In genomic region chr15:95304116-95304873, GRCh38 we compare ENCODE assay signal across 12 cellular contexts.
DNase-seq lines count a peak whose midpoint lies in the region; ATAC-seq and TF ChIP-seq lines count a peak whose summit lies in the region.
"Had no signal": no experiment of that assay in that cellular context is flagged by ENCODE, and none has a peak within 500 bp of the region (broad histone marks: within the 10 kb centered on the region; RNA-seq: fewer than 3 reads in every experiment).

No MANE protein-coding gene starts in this region.

- H3K4me3 Mint-ChIP-seq in activated CD4-positive, alpha-beta T cell treated with anti-CD3 and anti-CD28 coated beads, Interleukin-2, amount 10 ng/mL, durations not matched to agents 7 days and 5 days, result no peak overlapping the region
- H3K4me3 Mint-ChIP-seq: endodermal cell had no signal

- no peak overlapping the region for H3K27ac Mint-ChIP-seq in activated CD4-positive, alpha-beta T cell treated with anti-CD3 and anti-CD28 coated beads, Interleukin-2, amount 10 ng/mL, durations not matched to agents 7 days and 5 days
- H3K27ac Mint-ChIP-seq: endodermal cell had no signal

- TF ChIP-seq POLR2A in gastroesophageal sphincter (IDR thresholded peaks at IDR 0.05), result no peak

- intact Hi-C loops in psoas muscle (cut with DNase I), result no loop called here

- peak overlapping the region; percentile 37 for H3K4me3 ChIP-seq in SJCRH30
- no peak overlapping the region for H3K4me3 ChIP-seq in gastroesophageal sphincter
- no peak overlapping the region for H3K4me3 ChIP-seq in psoas muscle

- H3K27me3 ChIP-seq in SJCRH30 (no peaks in the 10 kb centered on the region), gastroesophageal sphincter (no peaks in the 10 kb centered on the region), psoas muscle (ENCODE audit: insufficient read depth in 3 of 3, low read length in 2 of 3) (peaks cover 0 to 2% (median 0%) of the 10 kb centered on the region in 3 donors)

- POLR2A ChIA-PET in activated CD4-positive, alpha-beta T cell treated with anti-CD3 and anti-CD28 coated beads, Interleukin-2, amount 10 ng/mL, durations not matched to agents 7 days and 5 days (lab: Charles Lee), result interaction anchor here (0.6 kb wide), 1 partner anchor 79 kb away, joined by 3 read pairs; no protein-coding TSS in a partner anchor

- H3K27me3 Mint-ChIP-seq in activated CD4-positive, alpha-beta T cell treated with anti-CD3 and anti-CD28 coated beads, Interleukin-2, amount 10 ng/mL, durations not matched to agents 7 days and 5 days, result peaks cover 26% of the 10 kb centered on the region

- peaks cover 23% of the 10 kb centered on the region for H3K4me1 Mint-ChIP-seq in activated CD4-positive, alpha-beta T cell treated with anti-CD3 and anti-CD28 coated beads, Interleukin-2, amount 10 ng/mL, durations not matched to agents 7 days and 5 days

- peaks cover 4% of the 10 kb centered on the region for H3K9me3 Mint-ChIP-seq in activated CD4-positive, alpha-beta T cell treated with anti-CD3 and anti-CD28 coated beads, Interleukin-2, amount 10 ng/mL, durations not matched to agents 7 days and 5 days
- H3K9me3 Mint-ChIP-seq: endodermal cell had no signal

- TF ChIP-seq CTCF in gastroesophageal sphincter (IDR thresholded peaks at IDR 0.05), result no peak
- TF ChIP-seq CTCF in psoas muscle (IDR thresholded peaks at IDR 0.05), result no peak

- H3K27ac ChIP-seq in SJCRH30, result peak overlapping the region; percentile 86
- peak overlapping the region; percentile 44 to 79 (median 72) for H3K27ac ChIP-seq in gastroesophageal sphincter
- peak overlapping the region; percentile 68 for H3K27ac ChIP-seq in psoas muscle
- H3K27ac ChIP-seq: neutrophil had no signal

- CTCF ChIA-PET in activated CD4-positive, alpha-beta T cell treated with anti-CD3 and anti-CD28 coated beads, Interleukin-2, amount 10 ng/mL, durations not matched to agents 7 days and 5 days (lab: Charles Lee), result interaction anchor here (0.6 kb wide), 1 partner anchor 1633 kb away, joined by 3 read pairs; no protein-coding TSS in a partner anchor

- no peaks in the 10 kb centered on the region for H3K9me3 ChIP-seq in SJCRH30 (replicated peaks)
- H3K9me3 ChIP-seq in gastroesophageal sphincter, result peaks cover 0 to 5% (median 0%) of the 10 kb centered on the region in 3 donors
- no peaks in the 10 kb centered on the region for H3K9me3 ChIP-seq in psoas muscle
- H3K9me3 ChIP-seq: neutrophil had no signal

- no peak for TF ChIP-seq EP300 in gastroesophageal sphincter (IDR thresholded peaks at IDR 0.05)

- peak; percentile 80 for ATAC-seq in gastroesophageal sphincter
- ATAC-seq in psoas muscle, result no peak
- no peak for ATAC-seq in stimulated activated naive CD8-positive, alpha-beta T cell treated with anti-CD3 and anti-CD28 coated beads, Interleukin-15, Interleukin-2, amounts not matched to agents 100 U/mL and 50 U/mL, for 24 hours

- H3K36me3 Mint-ChIP-seq in activated CD4-positive, alpha-beta T cell treated with anti-CD3 and anti-CD28 coated beads, Interleukin-2, amount 10 ng/mL, durations not matched to agents 7 days and 5 days (ENCODE audit: low read depth), result peaks cover 4% of the 10 kb centered on the region

- H3K36me3 ChIP-seq in SJCRH30, result no peaks in the 10 kb centered on the region
- no peaks in the 10 kb centered on the region for H3K36me3 ChIP-seq in gastroesophageal sphincter
- H3K36me3 ChIP-seq in psoas muscle (ENCODE audit: insufficient read depth in 1 of 2, low read depth in 1 of 2), result no peaks in the 10 kb centered on the region
- H3K36me3 ChIP-seq: neutrophil had no signal

- H3K4me1 ChIP-seq in SJCRH30, result peaks cover 26% of the 10 kb centered on the region
- H3K4me1 ChIP-seq in gastroesophageal sphincter, result peaks cover 0 to 18% (median 5%) of the 10 kb centered on the region in 3 donors
- H3K4me1 ChIP-seq in psoas muscle, result peaks cover 4% of the 10 kb centered on the region

- DNase-seq in EL, result peak; percentile 32
- peak; percentile 85 to 95 for DNase-seq in SJCRH30
- DNase-seq in psoas muscle, result no peak
- no peak for DNase-seq in T1000 (lab: John Stamatoyannopoulos, UW)
- no peak for DNase-seq in activated CD4-positive, alpha-beta T cell treated with anti-CD3 and anti-CD28 coated beads, Interleukin-2, amount 10 ng/mL, durations not matched to agents 7 days and 5 days
- no peak for DNase-seq in stimulated activated naive CD8-positive, alpha-beta T cell treated with anti-CD3 and anti-CD28 coated beads, Interleukin-15, Interleukin-2, amounts not matched to agents 100 U/mL and 50 U/mL, for 24 hours
- DNase-seq in iPS-NIHi7 (ENCODE audit: extremely low spot score), result no peak
- DNase-seq: activated T-cell treated with anti-CD3 and anti-CD28 coated beads for 4 hours, endodermal cell, NCI-H1092 had no signal

- WGBS in gastroesophageal sphincter (ENCODE audit: low coverage in 1 of 2), 2 donors, result 39 to 62% methylated on average over 6 to 10 of the region's 14 CpGs
- 7 to 8% (median 7%) methylated on average over 14 of the region's 14 CpGs for WGBS in psoas muscle, 3 donors

Comparison
In these comparisons a context has a peak if more than half of its experiments do, and no peak if none do; other contexts are left out.
1. DNase-seq: peak in EL (single experiment) and SJCRH30 (2 of 2); none in psoas muscle (0 of 2), T1000 (single experiment), activated CD4-positive, alpha-beta T cell treated with anti-CD3 and anti-CD28 coated beads, Interleukin-2, amount 10 ng/mL, durations not matched to agents 7 days and 5 days (single experiment), stimulated activated naive CD8-positive, alpha-beta T cell treated with anti-CD3 and anti-CD28 coated beads, Interleukin-15, Interleukin-2, amounts not matched to agents 100 U/mL and 50 U/mL, for 24 hours (single experiment) and iPS-NIHi7 (single experiment).
2. Peak in every context shown above with its lines, with median percentiles within 50 percentile points of each other: H3K27ac ChIP-seq.